ENCODE assay signal across 1 cellular context in the genomic region with DNA sequence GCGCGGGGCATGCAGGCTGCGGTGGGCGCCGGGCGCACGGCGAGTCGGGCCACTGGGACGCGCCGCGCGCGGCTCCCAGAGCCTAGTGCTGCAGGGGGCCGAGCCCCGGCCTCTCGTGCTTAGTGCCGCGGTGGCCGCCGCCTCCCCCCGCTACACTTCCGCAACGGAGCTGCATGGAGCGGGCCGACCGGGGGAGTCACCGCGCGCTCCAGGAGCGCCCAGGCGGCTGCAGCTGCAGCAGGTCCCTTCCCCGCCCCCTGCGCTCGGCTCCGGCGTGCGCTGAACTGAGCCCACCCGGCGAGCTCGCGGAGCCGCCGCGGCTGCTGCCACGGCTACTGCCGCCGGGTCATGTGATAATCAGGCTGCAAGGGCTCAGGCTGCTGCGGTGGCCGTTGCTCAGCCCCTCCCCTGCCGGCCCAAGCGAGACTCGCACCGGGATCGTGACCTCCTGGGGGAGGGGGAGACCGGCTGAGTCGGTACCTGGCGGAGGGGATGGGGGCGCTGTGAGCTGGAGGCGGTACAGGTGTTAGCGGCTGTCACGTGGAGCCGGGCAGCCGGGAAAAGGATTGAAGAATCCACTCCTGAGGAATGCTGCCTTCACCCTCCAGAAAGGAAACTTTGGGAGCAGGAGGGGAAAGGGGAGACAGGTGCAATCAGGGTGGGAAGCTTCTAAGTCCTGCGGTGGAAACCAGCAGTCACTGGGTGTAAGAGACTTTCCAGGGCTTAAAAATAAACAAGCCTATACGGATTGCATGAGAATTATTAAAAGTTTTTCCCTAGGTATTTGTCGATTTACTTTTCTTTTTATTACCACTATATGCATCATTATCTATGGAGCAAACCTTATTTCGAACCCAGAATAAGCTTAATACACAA.
TF ChIP-seq lines count a peak whose summit lies in the region.

A gene with protein sequence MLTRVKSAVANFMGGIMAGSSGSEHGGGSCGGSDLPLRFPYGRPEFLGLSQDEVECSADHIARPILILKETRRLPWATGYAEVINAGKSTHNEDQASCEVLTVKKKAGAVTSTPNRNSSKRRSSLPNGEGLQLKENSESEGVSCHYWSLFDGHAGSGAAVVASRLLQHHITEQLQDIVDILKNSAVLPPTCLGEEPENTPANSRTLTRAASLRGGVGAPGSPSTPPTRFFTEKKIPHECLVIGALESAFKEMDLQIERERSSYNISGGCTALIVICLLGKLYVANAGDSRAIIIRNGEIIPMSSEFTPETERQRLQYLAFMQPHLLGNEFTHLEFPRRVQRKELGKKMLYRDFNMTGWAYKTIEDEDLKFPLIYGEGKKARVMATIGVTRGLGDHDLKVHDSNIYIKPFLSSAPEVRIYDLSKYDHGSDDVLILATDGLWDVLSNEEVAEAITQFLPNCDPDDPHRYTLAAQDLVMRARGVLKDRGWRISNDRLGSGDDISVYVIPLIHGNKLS (minus strand): TSS at position 352 of the 876 bp plus-strand sequence. CDS start 414 bp downstream, outside the sequence.

TF ChIP-seq in HCT116, 20 proteins besides CTCF, POLR2A, EP300 and RAD21 (continued from another document):
- TF ChIP-seq, protein P1, sequence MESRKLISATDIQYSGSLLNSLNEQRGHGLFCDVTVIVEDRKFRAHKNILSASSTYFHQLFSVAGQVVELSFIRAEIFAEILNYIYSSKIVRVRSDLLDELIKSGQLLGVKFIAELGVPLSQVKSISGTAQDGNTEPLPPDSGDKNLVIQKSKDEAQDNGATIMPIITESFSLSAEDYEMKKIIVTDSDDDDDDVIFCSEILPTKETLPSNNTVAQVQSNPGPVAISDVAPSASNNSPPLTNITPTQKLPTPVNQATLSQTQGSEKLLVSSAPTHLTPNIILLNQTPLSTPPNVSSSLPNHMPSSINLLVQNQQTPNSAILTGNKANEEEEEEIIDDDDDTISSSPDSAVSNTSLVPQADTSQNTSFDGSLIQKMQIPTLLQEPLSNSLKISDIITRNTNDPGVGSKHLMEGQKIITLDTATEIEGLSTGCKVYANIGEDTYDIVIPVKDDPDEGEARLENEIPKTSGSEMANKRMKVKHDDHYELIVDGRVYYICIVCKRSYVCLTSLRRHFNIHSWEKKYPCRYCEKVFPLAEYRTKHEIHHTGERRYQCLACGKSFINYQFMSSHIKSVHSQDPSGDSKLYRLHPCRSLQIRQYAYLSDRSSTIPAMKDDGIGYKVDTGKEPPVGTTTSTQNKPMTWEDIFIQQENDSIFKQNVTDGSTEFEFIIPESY (IDR thresholded peaks at IDR 0.05; ENCODE audit: extremely low read depth, insufficient replicate concordance, low read length) = no peak
- TF ChIP-seq, protein P2, sequence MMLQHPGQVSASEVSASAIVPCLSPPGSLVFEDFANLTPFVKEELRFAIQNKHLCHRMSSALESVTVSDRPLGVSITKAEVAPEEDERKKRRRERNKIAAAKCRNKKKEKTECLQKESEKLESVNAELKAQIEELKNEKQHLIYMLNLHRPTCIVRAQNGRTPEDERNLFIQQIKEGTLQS (IDR thresholded peaks at IDR 0.05) = no peak
- peak; percentile 51 for TF ChIP-seq TCF7L2 (IDR thresholded peaks at IDR 0.05; ENCODE audit: borderline replicate concordance, extremely low read depth, insufficient read depth, insufficient read length)
- no peak for TF ChIP-seq ZNF274 (IDR thresholded peaks at IDR 0.05; ENCODE audit: low read depth, low read length)
- TF ChIP-seq SP1 (IDR thresholded peaks at IDR 0.05; ENCODE audit: low read depth) = peak; percentile 41
- TF ChIP-seq, protein P3, sequence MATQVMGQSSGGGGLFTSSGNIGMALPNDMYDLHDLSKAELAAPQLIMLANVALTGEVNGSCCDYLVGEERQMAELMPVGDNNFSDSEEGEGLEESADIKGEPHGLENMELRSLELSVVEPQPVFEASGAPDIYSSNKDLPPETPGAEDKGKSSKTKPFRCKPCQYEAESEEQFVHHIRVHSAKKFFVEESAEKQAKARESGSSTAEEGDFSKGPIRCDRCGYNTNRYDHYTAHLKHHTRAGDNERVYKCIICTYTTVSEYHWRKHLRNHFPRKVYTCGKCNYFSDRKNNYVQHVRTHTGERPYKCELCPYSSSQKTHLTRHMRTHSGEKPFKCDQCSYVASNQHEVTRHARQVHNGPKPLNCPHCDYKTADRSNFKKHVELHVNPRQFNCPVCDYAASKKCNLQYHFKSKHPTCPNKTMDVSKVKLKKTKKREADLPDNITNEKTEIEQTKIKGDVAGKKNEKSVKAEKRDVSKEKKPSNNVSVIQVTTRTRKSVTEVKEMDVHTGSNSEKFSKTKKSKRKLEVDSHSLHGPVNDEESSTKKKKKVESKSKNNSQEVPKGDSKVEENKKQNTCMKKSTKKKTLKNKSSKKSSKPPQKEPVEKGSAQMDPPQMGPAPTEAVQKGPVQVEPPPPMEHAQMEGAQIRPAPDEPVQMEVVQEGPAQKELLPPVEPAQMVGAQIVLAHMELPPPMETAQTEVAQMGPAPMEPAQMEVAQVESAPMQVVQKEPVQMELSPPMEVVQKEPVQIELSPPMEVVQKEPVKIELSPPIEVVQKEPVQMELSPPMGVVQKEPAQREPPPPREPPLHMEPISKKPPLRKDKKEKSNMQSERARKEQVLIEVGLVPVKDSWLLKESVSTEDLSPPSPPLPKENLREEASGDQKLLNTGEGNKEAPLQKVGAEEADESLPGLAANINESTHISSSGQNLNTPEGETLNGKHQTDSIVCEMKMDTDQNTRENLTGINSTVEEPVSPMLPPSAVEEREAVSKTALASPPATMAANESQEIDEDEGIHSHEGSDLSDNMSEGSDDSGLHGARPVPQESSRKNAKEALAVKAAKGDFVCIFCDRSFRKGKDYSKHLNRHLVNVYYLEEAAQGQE (IDR thresholded peaks at IDR 0.05; ENCODE audit: low read depth) = no peak
- TF ChIP-seq YY1 (IDR thresholded peaks at IDR 0.05; ENCODE audit: extremely low read depth, insufficient replicate concordance, low read depth, low read length) = peak; percentile 46
- no peak for TF ChIP-seq FOSL1 (IDR thresholded peaks at IDR 0.05; ENCODE audit: low read depth)
- TF ChIP-seq, protein P4, sequence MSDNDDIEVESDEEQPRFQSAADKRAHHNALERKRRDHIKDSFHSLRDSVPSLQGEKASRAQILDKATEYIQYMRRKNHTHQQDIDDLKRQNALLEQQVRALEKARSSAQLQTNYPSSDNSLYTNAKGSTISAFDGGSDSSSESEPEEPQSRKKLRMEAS (IDR thresholded peaks at IDR 0.05) = peak; percentile 97
- TF ChIP-seq POLR2AphosphoS5 (IDR thresholded peaks at IDR 0.05; ENCODE audit: low read depth, low read length) = peak; percentile 82
